In genomic region chr17:49358638-49359247, GRCh38 we compare ENCODE assay signal across 10 cellular contexts. TPM values are rescaled to one million over a fixed set of nuclear protein-coding genes. Genes with fewer than 3 reads are reported as not detected.
DNase-seq lines count a peak whose midpoint lies in the region; FAIRE-seq and TF ChIP-seq lines count a peak whose summit lies in the region.
"Had no signal": no experiment of that assay in that cellular context is flagged by ENCODE, and none has a peak within 500 bp of the region (broad histone marks: within the 10 kb centered on the region; RNA-seq: fewer than 3 reads in every experiment).

No MANE protein-coding gene starts in this region.

- H3K4me3 ChIP-seq in kidney (ENCODE audit: low read length in 2 of 2) (no peak overlapping the region), esophagus squamous epithelium (peak overlapping the region in 1 of 4 donors; percentile 21)
- H3K4me3 ChIP-seq: lung had no signal

- intact Hi-C loops in kidney (cut with DNase I), result no loop called here
- intact Hi-C loops in esophagus squamous epithelium (cut with DNase I), result no loop called here

- H3K27ac ChIP-seq in kidney (ENCODE audit: low read depth in 2 of 2, low read length in 2 of 2) (no peak overlapping the region), esophagus squamous epithelium (peak overlapping the region in 2 of 4 donors; percentile 2 to 21)

- H3K9ac ChIP-seq in kidney (ENCODE audit: low read length in 2 of 2), result no peak overlapping the region

- H3K9me3 Mint-ChIP-seq in HFFc6, result no peaks in the 10 kb centered on the region
- no peaks in the 10 kb centered on the region for H3K9me3 Mint-ChIP-seq in activated naive CD8-positive, alpha-beta T cell treated with anti-CD3 and anti-CD28 coated beads for 36 hours
- H3K9me3 Mint-ChIP-seq in nephron progenitor cell, result peaks cover 3% of the 10 kb centered on the region
- no peaks in the 10 kb centered on the region for H3K9me3 Mint-ChIP-seq in endothelial cell (ENCODE audit: unreplicated experiment)

- DNase-seq in GM10248 (ENCODE audit: extremely low spot score) (peak; percentile 38), HFFc6 (no peak), nephron progenitor cell (no peak), kidney (no peak), H4 (ENCODE audit: low spot score) (no peak), endothelial cell (ENCODE audit: low spot score) (no peak), esophagus squamous epithelium (lab: John Stamatoyannopoulos, UW) (no peak)
- DNase-seq in activated naive CD8-positive, alpha-beta T cell treated with anti-CD3 and anti-CD28 coated beads for 36 hours, result peak; percentile 28
- DNase-seq: NCI-H2081 had no signal

- WGBS in esophagus squamous epithelium, 2 donors, result 36 to 57% methylated on average over 4 of the region's 4 CpGs

- no peak for FAIRE-seq in kidney (lab: Jason Lieb, UNC)

- H3K9me3 ChIP-seq in kidney (ENCODE audit: control insufficient read depth in 1 of 2, low read length in 2 of 2), result no peaks in the 10 kb centered on the region
- H3K9me3 ChIP-seq in esophagus squamous epithelium, result no peaks in the 10 kb centered on the region

- CTCF ChIA-PET in GM10248 (lab: Yijun Ruan, JAX), result interaction anchor here (1.2 to 2.5 kb wide), 2 partner anchors 9 to 179 kb away, joined by 3 to 22 read pairs; no protein-coding TSS in a partner anchor

- H3K27me3 Mint-ChIP-seq in HFFc6 (ENCODE audit: insufficient read depth) (0 out of 2 replicates have a peak, but pooled peaks cover 2% of the 10 kb centered on the region), nephron progenitor cell (ENCODE audit: low read depth, poor library complexity) (no peaks in the 10 kb centered on the region), endothelial cell (ENCODE audit: unreplicated experiment) (peaks cover 2% of the 10 kb centered on the region)
- no peaks in the 10 kb centered on the region for H3K27me3 Mint-ChIP-seq in activated naive CD8-positive, alpha-beta T cell treated with anti-CD3 and anti-CD28 coated beads for 36 hours

- H3K27ac Mint-ChIP-seq in HFFc6 (no peak overlapping the region), nephron progenitor cell (no peak overlapping the region), endothelial cell (ENCODE audit: unreplicated experiment) (no peak overlapping the region)
- peak overlapping the region; percentile 57 for H3K27ac Mint-ChIP-seq in activated naive CD8-positive, alpha-beta T cell treated with anti-CD3 and anti-CD28 coated beads for 36 hours

- no peak for TF ChIP-seq CTCF in GM10248 (IDR thresholded peaks at IDR 0.05; ENCODE audit: control extremely low read depth, extremely low read depth, low read depth, missing control alignments)
- no peak for TF ChIP-seq CTCF in HFFc6 (IDR thresholded peaks at IDR 0.05)
- no peak for TF ChIP-seq CTCF in nephron progenitor cell (IDR thresholded peaks at IDR 0.05)
- TF ChIP-seq CTCF in kidney (IDR thresholded peaks at IDR 0.05; ENCODE audit: borderline replicate concordance, extremely low read depth, insufficient read depth), result no peak
- TF ChIP-seq CTCF in endothelial cell (IDR thresholded peaks at IDR 0.05; ENCODE audit: unreplicated experiment), result no peak
- TF ChIP-seq CTCF in esophagus squamous epithelium (IDR thresholded peaks at IDR 0.05), result no peak

- H3K36me3 Mint-ChIP-seq in HFFc6 (ENCODE audit: low read depth) (peaks cover 4% of the 10 kb centered on the region; the same call in 1 of the 2 replicates), nephron progenitor cell (ENCODE audit: low read depth) (peaks cover 5% of the 10 kb centered on the region), endothelial cell (ENCODE audit: low read depth, unreplicated experiment) (no peaks in the 10 kb centered on the region)
- peaks cover 1% of the 10 kb centered on the region for H3K36me3 Mint-ChIP-seq in activated naive CD8-positive, alpha-beta T cell treated with anti-CD3 and anti-CD28 coated beads for 36 hours

- H3K27me3 ChIP-seq in esophagus squamous epithelium, result no peaks in the 10 kb centered on the region

- H3K4me3 Mint-ChIP-seq in HFFc6 (peak overlapping the region; percentile 41; the same call in 1 of the 2 replicates), nephron progenitor cell (peak overlapping the region; percentile 7), endothelial cell (ENCODE audit: unreplicated experiment) (no peak overlapping the region)
- H3K4me3 Mint-ChIP-seq in activated naive CD8-positive, alpha-beta T cell treated with anti-CD3 and anti-CD28 coated beads for 36 hours, result peak overlapping the region; percentile 62

- peaks cover 19 to 20% of the 10 kb centered on the region in 2 donors for H3K4me1 ChIP-seq in kidney (ENCODE audit: control insufficient read depth in 1 of 2, insufficient read depth in 1 of 2, low read depth in 1 of 2, low read length in 2 of 2)
- H3K4me1 ChIP-seq in esophagus squamous epithelium, result peaks cover 17 to 63% (median 24%) of the 10 kb centered on the region in 3 donors

- peak in 1 of 4 donors; percentile 11 for TF ChIP-seq POLR2A in esophagus squamous epithelium (IDR thresholded peaks at IDR 0.05)

- POLR2A ChIA-PET in GM10248 (lab: Yijun Ruan, JAX), result no interaction called here

- peaks cover 40% of the 10 kb centered on the region for H3K4me1 Mint-ChIP-seq in HFFc6 (ENCODE audit: low read depth)
- H3K4me1 Mint-ChIP-seq in activated naive CD8-positive, alpha-beta T cell treated with anti-CD3 and anti-CD28 coated beads for 36 hours, result peaks cover 48% of the 10 kb centered on the region
- peaks cover 46% of the 10 kb centered on the region for H3K4me1 Mint-ChIP-seq in nephron progenitor cell
- H3K4me1 Mint-ChIP-seq in endothelial cell (ENCODE audit: unreplicated experiment), result peaks cover 20% of the 10 kb centered on the region

- H3K36me3 ChIP-seq in kidney (ENCODE audit: control insufficient read depth in 1 of 2, insufficient read depth in 2 of 2, low read length in 2 of 2) (no peaks in the 10 kb centered on the region), esophagus squamous epithelium (no peaks in the 10 kb centered on the region)

RNA-seq across cellular contexts. Expression of gene ZNF652, which starts 3.3 kb away (rescaled TPM):
- total RNA-seq in HFFc6 (2021; fragmentation: NEBNext Ultra II Directional; extraction: Animal tissue kit (Norgen Biotek cat#: 25700)), result 10 to 100 TPM; 12.0 to 15.5 (median 12.7) TPM
- 1 to 10 TPM; 5.3 to 5.5 TPM for total RNA-seq in activated naive CD8-positive, alpha-beta T cell treated with anti-CD3 and anti-CD28 coated beads for 36 hours
- total RNA-seq in kidney (49.0 TPM), endothelial cell (ENCODE audit: unreplicated experiment) (36.0 TPM), esophagus squamous epithelium (10 to 100 TPM; 14.0 to 32.6 (median 20.9) TPM)
- 30.1 TPM for polyA plus RNA-seq in kidney (ENCODE audit: insufficient read depth, low read depth, low replicate concordance)
- 13.4 and 18.3 TPM in 2 replicates for total RNA-seq in H4 (2014; rRNA removed; shearing (Covaris generic))

RNA-seq across cellular contexts. Expression of gene PHB1, which starts 55.9 kb away (rescaled TPM):
- 100 to 1,000 TPM; 235 to 284 (median 262) TPM for total RNA-seq in HFFc6 (2021; fragmentation: NEBNext Ultra II Directional; extraction: Animal tissue kit (Norgen Biotek cat#: 25700))
- total RNA-seq in activated naive CD8-positive, alpha-beta T cell treated with anti-CD3 and anti-CD28 coated beads for 36 hours, result 100 to 1,000 TPM; 441 to 451 TPM
- 161 TPM for total RNA-seq in kidney
- 469 TPM for polyA plus RNA-seq in kidney (ENCODE audit: insufficient read depth, low read depth, low replicate concordance)
- total RNA-seq in H4 (2014; rRNA removed; shearing (Covaris generic)), result 232 and 233 TPM in 2 replicates
- 181 TPM for total RNA-seq in endothelial cell (ENCODE audit: unreplicated experiment)
- 100 to 1,000 TPM in 2 of 4 donors, 10 to 100 TPM in 2; 61.7 to 119 (median 106) TPM for total RNA-seq in esophagus squamous epithelium

Comparison
In these comparisons a context has a peak if more than half of its experiments do, and no peak if none do; other contexts are left out.
1. DNase-seq: peak in GM10248 (single experiment) and activated naive CD8-positive, alpha-beta T cell treated with anti-CD3 and anti-CD28 coated beads for 36 hours (single experiment); none in HFFc6 (single experiment), nephron progenitor cell (single experiment), kidney (single experiment), H4 (single experiment), endothelial cell (single experiment) and esophagus squamous epithelium (single experiment).